In the genomic region with DNA sequence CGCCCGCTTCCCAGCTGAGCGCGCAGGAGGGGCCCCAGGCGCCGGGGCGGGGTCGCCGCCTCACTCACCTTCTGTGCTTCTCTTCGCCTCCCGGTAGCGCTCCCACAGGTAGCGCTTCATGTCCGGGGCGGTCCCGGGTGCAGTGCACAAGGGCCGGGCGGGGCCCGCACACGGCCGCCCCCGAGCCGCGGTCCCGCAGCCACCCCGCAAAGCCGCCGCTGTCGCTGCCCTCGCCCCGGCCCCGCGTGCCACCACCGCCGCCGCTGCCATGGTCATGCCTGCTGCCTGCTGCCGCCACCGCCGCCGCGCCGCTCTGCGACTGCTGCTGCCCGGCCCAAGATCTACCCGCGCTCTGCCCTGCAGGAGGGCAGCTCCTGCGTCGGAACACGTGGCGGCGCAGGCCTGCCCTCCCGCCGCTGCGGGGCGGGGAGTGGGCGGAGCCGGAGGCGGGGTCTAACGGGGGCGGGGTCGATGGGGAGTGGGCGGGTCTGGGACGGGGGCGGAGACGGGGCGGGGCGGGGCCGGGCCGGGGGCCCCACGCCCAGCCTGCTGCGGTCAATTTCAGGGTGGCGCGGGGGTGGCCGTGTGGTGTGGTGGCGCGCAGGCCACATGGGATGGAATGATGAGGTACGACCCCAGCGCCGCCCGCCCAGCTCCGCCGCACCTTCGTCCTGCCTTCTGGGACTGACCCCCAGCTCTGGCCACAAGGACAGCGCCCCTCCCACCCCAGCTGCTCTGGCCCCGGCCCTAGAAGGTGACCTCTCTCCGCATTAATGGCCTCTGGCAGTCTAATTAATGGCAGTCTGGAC, we compare ENCODE assay signal across 1 cellular context.
A peak's percentile ranks its signal among the peaks of the same experiment; 100 is the strongest.
TF ChIP-seq lines count a peak whose summit lies in the region.

Gene NT5DC3 (minus strand): TSS at position 354 of the 809 bp plus-strand sequence. CDS start 78 bp downstream, at position 276.

TF ChIP-seq in HCT116, 20 proteins besides CTCF, POLR2A, EP300 and RAD21:
- TF ChIP-seq EZH2phosphoT487 (IDR thresholded peaks at IDR 0.05; ENCODE audit: borderline replicate concordance), result no peak
- peak; percentile 71 for TF ChIP-seq SP1 (IDR thresholded peaks at IDR 0.05; ENCODE audit: low read depth)
- no peak for TF ChIP-seq ZBTB33 (IDR thresholded peaks at IDR 0.05; ENCODE audit: extremely low read depth, insufficient replicate concordance, low read length)
- TF ChIP-seq SRF (IDR thresholded peaks at IDR 0.05; ENCODE audit: low read depth), result no peak
- TF ChIP-seq TCF7L2 (IDR thresholded peaks at IDR 0.05; ENCODE audit: borderline replicate concordance, extremely low read depth, insufficient read depth, insufficient read length), result peak; percentile 25
- peak; percentile 58 for TF ChIP-seq EGR1 (IDR thresholded peaks at IDR 0.05; ENCODE audit: low read depth)
- no peak for TF ChIP-seq JUND (IDR thresholded peaks at IDR 0.05)
- no peak for TF ChIP-seq FOSL1 (IDR thresholded peaks at IDR 0.05; ENCODE audit: low read depth)
- TF ChIP-seq MAX (IDR thresholded peaks at IDR 0.05), result peak; percentile 98
- TF ChIP-seq ELF1 (IDR thresholded peaks at IDR 0.05; ENCODE audit: borderline replicate concordance, low read depth), result no peak
- peak; percentile 83 for TF ChIP-seq SIN3A (IDR thresholded peaks at IDR 0.05; ENCODE audit: low read depth)
- peak; percentile 94 for TF ChIP-seq POLR2AphosphoS5 (IDR thresholded peaks at IDR 0.05; ENCODE audit: low read depth, low read length)
- TF ChIP-seq ZNF274 (IDR thresholded peaks at IDR 0.05; ENCODE audit: low read depth, low read length), result no peak
- TF ChIP-seq ZFX (IDR thresholded peaks at IDR 0.05), result peak; percentile 73; the same call in 1 of the 2 replicates
- peak; percentile 66 for TF ChIP-seq YY1 (IDR thresholded peaks at IDR 0.05; ENCODE audit: extremely low read depth, insufficient replicate concordance, low read depth, low read length)
- no peak for TF ChIP-seq EZH2 (IDR thresholded peaks at IDR 0.05)
- TF ChIP-seq CEBPB (IDR thresholded peaks at IDR 0.05; ENCODE audit: low read depth), result no peak
- no peak for TF ChIP-seq ATF3 (IDR thresholded peaks at IDR 0.05)
- peak; percentile 66; the same call in 1 of the 2 replicates for TF ChIP-seq CBX3 (IDR thresholded peaks at IDR 0.05; ENCODE audit: low read depth)
- no peak for TF ChIP-seq REST (IDR thresholded peaks at IDR 0.05; ENCODE audit: low read depth)
